19 cellular contexts compared by ENCODE assay signal in the genomic region with DNA sequence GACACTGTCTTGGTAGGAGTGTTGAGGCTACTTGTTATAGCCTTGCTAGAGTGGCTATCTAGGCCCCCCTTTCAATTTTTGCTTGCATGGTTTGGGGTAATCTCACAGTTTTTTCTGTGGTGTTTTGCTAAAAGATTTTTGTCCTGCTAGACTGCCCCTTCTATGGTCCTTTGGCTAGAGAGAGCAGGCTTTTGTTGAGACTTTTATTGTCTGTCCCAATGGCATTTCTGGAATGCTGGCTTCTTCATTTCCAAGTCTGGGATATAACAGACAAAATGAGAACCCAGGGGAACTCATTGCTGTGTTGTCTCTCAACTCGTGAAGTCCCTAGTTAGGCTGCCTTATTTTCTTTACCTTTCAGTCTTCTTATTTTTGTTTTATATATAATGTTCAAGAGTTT.
"Had no signal": no experiment of that assay in that cellular context is flagged by ENCODE, and none has a peak within 500 bp of the region (broad histone marks: within the 10 kb centered on the region; RNA-seq: fewer than 3 reads in every experiment).

No MANE protein-coding gene starts in this region.

- H3K27ac ChIP-seq: foreskin keratinocyte, hepatocyte, pancreas, suprapubic skin, thyroid gland, upper lobe of left lung, uterus had no signal

- H3K4me3 ChIP-seq: hepatocyte, lung, pancreas, smooth muscle cell, suprapubic skin, thyroid gland, upper lobe of left lung, uterus had no signal

- H3K4me1 ChIP-seq: foreskin keratinocyte, pancreas, suprapubic skin, thyroid gland, upper lobe of left lung, uterus had no signal

- H2AFZ ChIP-seq: hepatocyte had no signal

- H3K9me3 ChIP-seq: suprapubic skin, thyroid gland had no signal

- H3K27me3 ChIP-seq: foreskin keratinocyte, hepatocyte, pancreas, suprapubic skin, thyroid gland, upper lobe of left lung had no signal

- H3K36me3 ChIP-seq: pancreas, suprapubic skin, thyroid gland, upper lobe of left lung, uterus had no signal

- DNase-seq: erythroblast; foreskin keratinocyte; head of caudate nucleus; left colon; left ventricle myocardium superior; mesenchymal stem cell; naive thymus-derived CD4-positive, alpha-beta T cell; occipital lobe; pancreas; right cardiac atrium; stimulated activated CD4-positive, alpha-beta T cell treated with anti-CD3 and anti-CD28 coated beads, Interleukin-2, amount 100 ng/mL, for 48 hours; stimulated activated naive CD4-positive, alpha-beta T cell treated with Interleukin-2 at 50 U/mL for 16 hours; thyroid gland; upper lobe of left lung; uterus had no signal

- ATAC-seq: foreskin keratinocyte; left colon; left ventricle myocardium superior; naive thymus-derived CD4-positive, alpha-beta T cell; pancreas; right cardiac atrium had no signal
